Comparison of ENCODE assay signal across 7 cellular contexts in the genomic region with DNA sequence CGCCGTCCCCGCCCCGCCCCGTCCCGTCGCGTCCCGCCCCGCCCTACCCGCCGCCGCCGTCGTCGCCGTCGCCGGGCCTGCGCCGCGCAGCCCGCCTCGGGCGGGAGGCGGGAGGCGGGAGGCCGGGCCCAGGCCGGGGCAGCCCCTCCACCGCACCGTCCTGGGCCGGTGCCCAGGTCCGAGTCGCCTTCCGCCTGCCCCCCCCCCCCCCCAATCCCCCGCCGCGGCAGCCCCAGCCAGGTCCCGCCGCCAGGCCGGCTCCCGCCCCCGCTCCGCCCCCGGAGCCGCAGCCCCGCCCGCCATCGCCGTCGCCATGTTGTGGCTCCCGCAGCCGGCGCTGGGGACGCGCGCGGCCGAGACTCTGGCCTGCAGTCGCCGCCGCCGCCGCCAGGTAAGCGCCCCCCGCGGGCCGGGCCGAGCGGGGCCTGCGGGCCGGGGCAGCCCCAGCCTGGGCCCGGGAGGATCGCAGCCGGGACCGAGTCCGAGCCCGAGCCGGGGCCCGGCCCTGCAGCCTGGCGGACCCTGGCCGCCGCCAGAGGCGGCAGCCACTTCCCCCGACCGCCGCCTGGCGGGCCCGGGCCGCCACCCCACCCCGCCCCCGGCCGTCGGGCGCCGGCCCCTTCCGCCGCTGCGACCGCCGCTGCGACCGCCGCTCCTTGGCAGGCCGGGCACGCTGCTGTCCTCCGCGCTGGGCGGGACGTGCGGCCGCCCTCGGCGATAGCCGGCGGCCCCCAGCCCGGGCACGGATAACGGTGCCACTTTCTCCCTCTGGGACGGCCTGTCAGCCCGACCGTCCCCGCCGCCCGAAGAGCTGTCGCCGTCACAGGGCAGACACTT. TPM values are rescaled to one million over a fixed set of nuclear protein-coding genes. Genes with fewer than 3 reads are reported as not detected.
DNase-seq lines count a peak whose midpoint lies in the region; ATAC-seq and TF ChIP-seq lines count a peak whose summit lies in the region.

A gene with protein sequence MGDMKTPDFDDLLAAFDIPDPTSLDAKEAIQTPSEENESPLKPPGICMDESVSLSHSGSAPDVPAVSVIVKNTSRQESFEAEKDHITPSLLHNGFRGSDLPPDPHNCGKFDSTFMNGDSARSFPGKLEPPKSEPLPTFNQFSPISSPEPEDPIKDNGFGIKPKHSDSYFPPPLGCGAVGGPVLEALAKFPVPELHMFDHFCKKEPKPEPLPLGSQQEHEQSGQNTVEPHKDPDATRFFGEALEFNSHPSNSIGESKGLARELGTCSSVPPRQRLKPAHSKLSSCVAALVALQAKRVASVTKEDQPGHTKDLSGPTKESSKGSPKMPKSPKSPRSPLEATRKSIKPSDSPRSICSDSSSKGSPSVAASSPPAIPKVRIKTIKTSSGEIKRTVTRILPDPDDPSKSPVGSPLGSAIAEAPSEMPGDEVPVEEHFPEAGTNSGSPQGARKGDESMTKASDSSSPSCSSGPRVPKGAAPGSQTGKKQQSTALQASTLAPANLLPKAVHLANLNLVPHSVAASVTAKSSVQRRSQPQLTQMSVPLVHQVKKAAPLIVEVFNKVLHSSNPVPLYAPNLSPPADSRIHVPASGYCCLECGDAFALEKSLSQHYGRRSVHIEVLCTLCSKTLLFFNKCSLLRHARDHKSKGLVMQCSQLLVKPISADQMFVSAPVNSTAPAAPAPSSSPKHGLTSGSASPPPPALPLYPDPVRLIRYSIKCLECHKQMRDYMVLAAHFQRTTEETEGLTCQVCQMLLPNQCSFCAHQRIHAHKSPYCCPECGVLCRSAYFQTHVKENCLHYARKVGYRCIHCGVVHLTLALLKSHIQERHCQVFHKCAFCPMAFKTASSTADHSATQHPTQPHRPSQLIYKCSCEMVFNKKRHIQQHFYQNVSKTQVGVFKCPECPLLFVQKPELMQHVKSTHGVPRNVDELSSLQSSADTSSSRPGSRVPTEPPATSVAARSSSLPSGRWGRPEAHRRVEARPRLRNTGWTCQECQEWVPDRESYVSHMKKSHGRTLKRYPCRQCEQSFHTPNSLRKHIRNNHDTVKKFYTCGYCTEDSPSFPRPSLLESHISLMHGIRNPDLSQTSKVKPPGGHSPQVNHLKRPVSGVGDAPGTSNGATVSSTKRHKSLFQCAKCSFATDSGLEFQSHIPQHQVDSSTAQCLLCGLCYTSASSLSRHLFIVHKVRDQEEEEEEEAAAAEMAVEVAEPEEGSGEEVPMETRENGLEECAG (N-terminal part only) (plus strand): TSS at position 319 of the 837 bp plus-strand sequence. CDS start 34,084 bp downstream, outside the sequence.

- POLR2A ChIA-PET in WTC11 (lab: Charles Lee), result interaction anchor here (0.6 to 2.1 kb wide), 6 partner anchors 11 to 32 kb away, joined by 3 to 18 read pairs (median 4); a partner anchor contains a TSS

- peak within 1 kb of the TSS; percentile 92 for H3K4me3 Mint-ChIP-seq in WTC11

- CTCF ChIA-PET in WTC11 (lab: Charles Lee), result interaction anchor here (0.6 to 1.6 kb wide), 6 partner anchors 10 to 161 kb away, joined by 3 to 9 read pairs (median 4); a partner anchor contains a TSS

- TF ChIP-seq CTCF in WTC11 (IDR thresholded peaks at IDR 0.05) (no peak), cardiac fibroblast (IDR thresholded peaks at IDR 0.05; ENCODE audit: low read depth, low read length) (no peak)

- H3K4me3 ChIP-seq in cardiac fibroblast (replicated peaks in 1 of 2; ENCODE audit: low read depth in 2 of 2, low read length in 2 of 2), result peak within 1 kb of the TSS; percentile 89 to 97

- DNase-seq in NCI-H1105 treated with DMSO at 0.1 percent for 48 hours (lab: John Stamatoyannopoulos, UW) (peak; percentile 20), WTC11 (ENCODE audit: low spot score) (peak; percentile 65), cardiac fibroblast (ENCODE audit: low read depth in 2 of 2) (peak; percentile 73 to 88), iris pigment epithelial cell (ENCODE audit: low read depth) (peak; percentile 73)
- peak; percentile 77 for DNase-seq in stimulated activated CD4-positive, alpha-beta T cell treated with anti-CD3 and anti-CD28 coated beads, Interleukin-12 subunit alpha, Interleukin-12 subunit beta, amount 100 ng/mL, for 4 hours

- peaks cover 39% of the 10 kb centered on the region for H3K4me1 Mint-ChIP-seq in WTC11

- no peaks in the 10 kb centered on the region; the same call in 1 of the 2 replicates for H3K36me3 Mint-ChIP-seq in WTC11

- ATAC-seq in GM18498 (IDR thresholded peaks at IDR 0.05; ENCODE audit: unreplicated experiment) (peak; percentile 67), HG02588 (IDR thresholded peaks at IDR 0.05; ENCODE audit: unreplicated experiment) (peak; percentile 47), WTC11 (peak; percentile 64)

- peak within 1 kb of the TSS; percentile 99 for H3K27ac Mint-ChIP-seq in WTC11

- H3K27me3 Mint-ChIP-seq in WTC11 (ENCODE audit: low read depth), result no peaks in the 10 kb centered on the region

- no peaks in the 10 kb centered on the region for H3K9me3 Mint-ChIP-seq in WTC11

TF ChIP-seq in WTC11, 78 proteins besides CTCF, POLR2A, EP300 and RAD21:
- TF ChIP-seq, protein P1, sequence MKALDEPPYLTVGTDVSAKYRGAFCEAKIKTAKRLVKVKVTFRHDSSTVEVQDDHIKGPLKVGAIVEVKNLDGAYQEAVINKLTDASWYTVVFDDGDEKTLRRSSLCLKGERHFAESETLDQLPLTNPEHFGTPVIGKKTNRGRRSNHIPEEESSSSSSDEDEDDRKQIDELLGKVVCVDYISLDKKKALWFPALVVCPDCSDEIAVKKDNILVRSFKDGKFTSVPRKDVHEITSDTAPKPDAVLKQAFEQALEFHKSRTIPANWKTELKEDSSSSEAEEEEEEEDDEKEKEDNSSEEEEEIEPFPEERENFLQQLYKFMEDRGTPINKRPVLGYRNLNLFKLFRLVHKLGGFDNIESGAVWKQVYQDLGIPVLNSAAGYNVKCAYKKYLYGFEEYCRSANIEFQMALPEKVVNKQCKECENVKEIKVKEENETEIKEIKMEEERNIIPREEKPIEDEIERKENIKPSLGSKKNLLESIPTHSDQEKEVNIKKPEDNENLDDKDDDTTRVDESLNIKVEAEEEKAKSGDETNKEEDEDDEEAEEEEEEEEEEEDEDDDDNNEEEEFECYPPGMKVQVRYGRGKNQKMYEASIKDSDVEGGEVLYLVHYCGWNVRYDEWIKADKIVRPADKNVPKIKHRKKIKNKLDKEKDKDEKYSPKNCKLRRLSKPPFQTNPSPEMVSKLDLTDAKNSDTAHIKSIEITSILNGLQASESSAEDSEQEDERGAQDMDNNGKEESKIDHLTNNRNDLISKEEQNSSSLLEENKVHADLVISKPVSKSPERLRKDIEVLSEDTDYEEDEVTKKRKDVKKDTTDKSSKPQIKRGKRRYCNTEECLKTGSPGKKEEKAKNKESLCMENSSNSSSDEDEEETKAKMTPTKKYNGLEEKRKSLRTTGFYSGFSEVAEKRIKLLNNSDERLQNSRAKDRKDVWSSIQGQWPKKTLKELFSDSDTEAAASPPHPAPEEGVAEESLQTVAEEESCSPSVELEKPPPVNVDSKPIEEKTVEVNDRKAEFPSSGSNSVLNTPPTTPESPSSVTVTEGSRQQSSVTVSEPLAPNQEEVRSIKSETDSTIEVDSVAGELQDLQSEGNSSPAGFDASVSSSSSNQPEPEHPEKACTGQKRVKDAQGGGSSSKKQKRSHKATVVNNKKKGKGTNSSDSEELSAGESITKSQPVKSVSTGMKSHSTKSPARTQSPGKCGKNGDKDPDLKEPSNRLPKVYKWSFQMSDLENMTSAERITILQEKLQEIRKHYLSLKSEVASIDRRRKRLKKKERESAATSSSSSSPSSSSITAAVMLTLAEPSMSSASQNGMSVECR (CRISPR knock-in tag; IDR thresholded peaks at IDR 0.05; ENCODE audit: borderline replicate concordance), result peak; percentile 61; the same call in 1 of the 2 replicates
- TF ChIP-seq, protein P2, sequence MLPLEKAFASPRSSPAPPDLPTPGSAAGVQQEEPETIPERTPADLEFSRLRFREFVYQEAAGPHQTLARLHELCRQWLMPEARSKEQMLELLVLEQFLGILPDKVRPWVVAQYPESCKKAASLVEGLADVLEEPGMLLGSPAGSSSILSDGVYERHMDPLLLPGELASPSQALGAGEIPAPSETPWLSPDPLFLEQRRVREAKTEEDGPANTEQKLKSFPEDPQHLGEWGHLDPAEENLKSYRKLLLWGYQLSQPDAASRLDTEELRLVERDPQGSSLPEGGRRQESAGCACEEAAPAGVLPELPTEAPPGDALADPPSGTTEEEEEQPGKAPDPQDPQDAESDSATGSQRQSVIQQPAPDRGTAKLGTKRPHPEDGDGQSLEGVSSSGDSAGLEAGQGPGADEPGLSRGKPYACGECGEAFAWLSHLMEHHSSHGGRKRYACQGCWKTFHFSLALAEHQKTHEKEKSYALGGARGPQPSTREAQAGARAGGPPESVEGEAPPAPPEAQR (CRISPR knock-in tag; IDR thresholded peaks at IDR 0.05), result no peak
- TF ChIP-seq, protein P3, sequence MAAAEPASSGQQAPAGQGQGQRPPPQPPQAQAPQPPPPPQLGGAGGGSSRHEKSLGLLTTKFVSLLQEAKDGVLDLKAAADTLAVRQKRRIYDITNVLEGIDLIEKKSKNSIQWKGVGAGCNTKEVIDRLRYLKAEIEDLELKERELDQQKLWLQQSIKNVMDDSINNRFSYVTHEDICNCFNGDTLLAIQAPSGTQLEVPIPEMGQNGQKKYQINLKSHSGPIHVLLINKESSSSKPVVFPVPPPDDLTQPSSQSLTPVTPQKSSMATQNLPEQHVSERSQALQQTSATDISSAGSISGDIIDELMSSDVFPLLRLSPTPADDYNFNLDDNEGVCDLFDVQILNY (CRISPR knock-in tag; IDR thresholded peaks at IDR 0.05), result 0 out of 2 replicates have a peak, but pooled peaks have one; percentile 3
- TF ChIP-seq KAT7 (CRISPR knock-in tag; IDR thresholded peaks at IDR 0.05; ENCODE audit: borderline replicate concordance), result no peak; the same call in 1 of the 2 replicates
- TF ChIP-seq TEAD1 (CRISPR knock-in tag; IDR thresholded peaks at IDR 0.05), result no peak
TF ChIP-seq in WTC11: peak in this region for 2.

RNA-seq across cellular contexts. Expression of the gene that starts here (rescaled TPM):
- total RNA-seq in WTC11 (2021), result 26.7 to 28.0 TPM (median 27.6 TPM) in 3 replicates

Comparison
In these comparisons a context has a peak if more than half of its experiments do, and no peak if none do; other contexts are left out.
1. Peak in every context shown above with its lines: DNase-seq, ATAC-seq and H3K4me3 ChIP-seq.
2. DNase-seq: peak in every context shown above with its lines; median percentile 80 in cardiac fibroblast; 77 in stimulated activated CD4-positive, alpha-beta T cell treated with anti-CD3 and anti-CD28 coated beads, Interleukin-12 subunit alpha, Interleukin-12 subunit beta, amount 100 ng/mL, for 4 hours; 73 in iris pigment epithelial cell; 65 in WTC11; 20 in NCI-H1105 treated with DMSO at 0.1 percent for 48 hours.